ENCODE assay signal across 11 cellular contexts in genomic region chr16:75591001-75591852, GRCh38. TPM values are rescaled to one million over a fixed set of nuclear protein-coding genes. Genes with fewer than 3 reads are reported as not detected.
A peak's percentile ranks its signal among the peaks of the same experiment; 100 is the strongest.
DNase-seq lines count a peak whose midpoint lies in the region; ATAC-seq, FAIRE-seq and TF ChIP-seq lines count a peak whose summit lies in the region.
"Had no signal": no experiment of that assay in that cellular context is flagged by ENCODE, and none has a peak within 500 bp of the region (broad histone marks: within the 10 kb centered on the region; RNA-seq: fewer than 3 reads in every experiment).

No MANE protein-coding gene starts in this region.

- no TSS peak for BruUV-seq in Calu3 (replicated peaks; lab: Mats Ljungman, UMichigan)

- DNase-seq in HEK293T (ENCODE audit: extremely low spot score) (peak; percentile 34), dedifferentiated amniotic fluid mesenchymal stem cell (ENCODE audit: extremely low spot score) (peak; percentile 62), left colon (peak; percentile 16 to 37), smooth muscle cell (lab: John Stamatoyannopoulos, UW; ENCODE audit: unreplicated experiment) (peak; percentile 17), Calu3 (no peak), H54 (ENCODE audit: insufficient read length, low spot score) (no peak)
- no peak for DNase-seq in stimulated activated CD4-positive, alpha-beta T cell treated with anti-CD3 and anti-CD28 coated beads, Interleukin-4, amount 100 ng/mL, for 1 hour
- DNase-seq: activated T-cell treated with anti-CD3 and anti-CD28 coated beads, Interleukin-2, amount 50 U/mL, for 48 hours; MV-4-11 had no signal

- H3K9me3 Mint-ChIP-seq in Calu3 (ENCODE audit: low read depth, unreplicated experiment), result no peaks in the 10 kb centered on the region

- peak overlapping the region; percentile 95 for H3K27ac ChIP-seq in smooth muscle cell (ENCODE audit: low read depth)
- H3K27ac ChIP-seq: SJSA1 had no signal

- H3K36me3 Mint-ChIP-seq in Calu3 (ENCODE audit: insufficient read depth, unreplicated experiment), result peaks cover 8% of the 10 kb centered on the region

- peaks cover 22% of the 10 kb centered on the region for H3F3A ChIP-seq in smooth muscle cell (ENCODE audit: low read depth)

- peak overlapping the region; percentile 10 for H2AFZ ChIP-seq in smooth muscle cell (ENCODE audit: low read depth)

- peaks cover 15% of the 10 kb centered on the region for H3K4me1 ChIP-seq in smooth muscle cell (ENCODE audit: low read depth)

- POLR2A ChIA-PET in HEK293T (lab: Yijun Ruan, JAX), result interaction anchor here (0.8 to 1.4 kb wide), 4 partner anchors 26 to 57 kb away, joined by 3 to 5 read pairs (median 4); partner anchors contain the start of genes ADAT1, KARS1, TERF2IP and TMEM231

- H4K20me1 ChIP-seq in smooth muscle cell (ENCODE audit: low read depth), result no peaks in the 10 kb centered on the region

- 8% methylated on average over 6 of the region's 6 CpGs for WGBS in smooth muscle cell (ENCODE audit: low lambda C conversion rate)

- TF ChIP-seq CTCF in smooth muscle cell (IDR thresholded peaks at IDR 0.05; ENCODE audit: borderline replicate concordance, insufficient read depth, poor library complexity, severe bottlenecking) (peak; percentile 22), Calu3 (IDR thresholded peaks at IDR 0.05; ENCODE audit: unreplicated experiment) (no peak)

- H3K4me3 ChIP-seq in smooth muscle cell, result peak overlapping the region; percentile 20
- H3K4me3 ChIP-seq: SJSA1 had no signal

- H3K9me3 ChIP-seq in smooth muscle cell (replicated peaks; ENCODE audit: low read depth), result no peaks in the 10 kb centered on the region
- H3K9me3 ChIP-seq: SJSA1 had no signal

- no peak overlapping the region for H3K4me3 Mint-ChIP-seq in Calu3 (ENCODE audit: low read depth, unreplicated experiment)

- H3K4me1 Mint-ChIP-seq in Calu3 (ENCODE audit: low read depth, unreplicated experiment), result peaks cover 18% of the 10 kb centered on the region

- H3K27me3 ChIP-seq in smooth muscle cell (ENCODE audit: low read depth), result no peaks in the 10 kb centered on the region
- H3K27me3 ChIP-seq: SJSA1 had no signal

- peak overlapping the region; percentile 91 for H3K9ac ChIP-seq in smooth muscle cell (ENCODE audit: low read depth)

- no peaks in the 10 kb centered on the region for H3K36me3 ChIP-seq in smooth muscle cell (ENCODE audit: low read depth)

- CTCF ChIA-PET in HEK293T (lab: Yijun Ruan, JAX), result interaction anchor here (0.9 kb wide), 2 partner anchors 14 to 27 kb away, joined by 3 read pairs; no protein-coding TSS in a partner anchor
- CTCF ChIA-PET in Calu3 (lab: Charles Lee), result no interaction called here

- TF ChIP-seq POLR2A in H54 (IDR thresholded peaks at IDR 0.05; ENCODE audit: low read depth, low read length), result no peak

- no peaks in the 10 kb centered on the region for H3K27me3 Mint-ChIP-seq in Calu3 (ENCODE audit: unreplicated experiment)

- H3K79me2 ChIP-seq in smooth muscle cell (ENCODE audit: low read depth), result no peaks in the 10 kb centered on the region

- H3K27ac Mint-ChIP-seq in Calu3 (ENCODE audit: unreplicated experiment), result no peak overlapping the region

- intact Hi-C loops in left colon (cut with DNase I, micrococcal nuclease) (no loop called here), Calu3 (cut with micrococcal nuclease; ENCODE audit: unreplicated experiment) (no loop called here)

- ATAC-seq in left colon (peak; percentile 58), HG02885 (IDR thresholded peaks at IDR 0.05; ENCODE audit: poor library complexity, unreplicated experiment) (no peak)

- FAIRE-seq in H54 (lab: Jason Lieb, UNC), result no peak

- H3K4me2 ChIP-seq in smooth muscle cell, result peak overlapping the region; percentile 82

TF ChIP-seq in HEK293T, 16 proteins besides CTCF, POLR2A, EP300 and RAD21:
- TF ChIP-seq FOXA1 (IDR thresholded peaks at IDR 0.05), result no peak
- no peak for TF ChIP-seq PKNOX1 (IDR thresholded peaks at IDR 0.05)
- TF ChIP-seq FOXK2 (IDR thresholded peaks at IDR 0.05), result no peak
- TF ChIP-seq BHLHE40 (IDR thresholded peaks at IDR 0.05; ENCODE audit: borderline replicate concordance), result no peak
- TF ChIP-seq NFRKB (IDR thresholded peaks at IDR 0.05), result no peak
- TF ChIP-seq L3MBTL2 (conservative IDR thresholded peaks at IDR 0.05), result no peak
- no peak for TF ChIP-seq ARNT (IDR thresholded peaks at IDR 0.05)
- TF ChIP-seq HDGF (IDR thresholded peaks at IDR 0.05; ENCODE audit: borderline replicate concordance), result no peak
- no peak for TF ChIP-seq ZNF384 (IDR thresholded peaks at IDR 0.05)
- no peak for TF ChIP-seq SP1 (IDR thresholded peaks at IDR 0.05)
- TF ChIP-seq ELF4 (IDR thresholded peaks at IDR 0.05), result no peak
- no peak for TF ChIP-seq CTBP1 (IDR thresholded peaks at IDR 0.05; ENCODE audit: borderline replicate concordance)

RNA-seq across cellular contexts. Expression of gene GABARAPL2, which starts 25.0 kb away (rescaled TPM):
- total RNA-seq in left colon, result 100 to 1,000 TPM in 1 of 2 donors, 10 to 100 TPM in 1; 91.1 to 110 TPM
- total RNA-seq in smooth muscle cell, result 89.9 and 90.6 TPM in 2 replicates
- 172 and 189 TPM in 2 replicates for polyA plus RNA-seq in smooth muscle cell
- 112 and 123 TPM in 2 replicates for total RNA-seq in Calu3 (2022)

RNA-seq across cellular contexts. Expression of gene ADAT1, which starts 31.9 kb away (rescaled TPM):
- 10 to 100 TPM; 35.9 to 37.5 TPM for total RNA-seq in left colon
- 27.8 and 35.9 TPM in 2 replicates for total RNA-seq in smooth muscle cell
- 13.4 and 19.5 TPM in 2 replicates for polyA plus RNA-seq in smooth muscle cell
- 90.4 and 111 TPM in 2 replicates for total RNA-seq in Calu3 (2022)

RNA-seq across cellular contexts. Expression of gene TMEM231, which starts 35.2 kb away (rescaled TPM):
- total RNA-seq in left colon (1 to 10 TPM; 3.9 to 4.1 TPM), smooth muscle cell (11.8 and 20.9 TPM in 2 replicates), Calu3 (2022) (17.6 and 23.8 TPM in 2 replicates)
- 13.4 and 17.0 TPM in 2 replicates for polyA plus RNA-seq in smooth muscle cell

RNA-seq across cellular contexts. Expression of gene CHST5, which starts 55.3 kb away (rescaled TPM):
- total RNA-seq in left colon (100 to 1,000 TPM; 115 to 116 TPM), smooth muscle cell (not detected in 2 replicates), Calu3 (2022) (0.42 and 0.64 TPM in 2 replicates)
- polyA plus RNA-seq in smooth muscle cell, result 0.35 TPM in 1 of 2 replicates, not detected in the other

RNA-seq across cellular contexts. Expression of gene KARS1, which starts 56.2 kb away (rescaled TPM):
- total RNA-seq in left colon (100 to 1,000 TPM in 1 of 2 donors, 10 to 100 TPM in 1; 84.8 to 102 TPM), smooth muscle cell (98.8 and 108 TPM in 2 replicates), Calu3 (2022) (198 and 207 TPM in 2 replicates)
- 101 and 109 TPM in 2 replicates for polyA plus RNA-seq in smooth muscle cell

Comparison
In these comparisons a context has a peak if more than half of its experiments do, and no peak if none do; other contexts are left out.
1. DNase-seq: peak in HEK293T (single experiment), dedifferentiated amniotic fluid mesenchymal stem cell (single experiment), left colon (2 of 2) and smooth muscle cell (single experiment); none in Calu3 (single experiment), stimulated activated CD4-positive, alpha-beta T cell treated with anti-CD3 and anti-CD28 coated beads, Interleukin-4, amount 100 ng/mL, for 1 hour (single experiment) and H54 (single experiment).